In the genomic region with DNA sequence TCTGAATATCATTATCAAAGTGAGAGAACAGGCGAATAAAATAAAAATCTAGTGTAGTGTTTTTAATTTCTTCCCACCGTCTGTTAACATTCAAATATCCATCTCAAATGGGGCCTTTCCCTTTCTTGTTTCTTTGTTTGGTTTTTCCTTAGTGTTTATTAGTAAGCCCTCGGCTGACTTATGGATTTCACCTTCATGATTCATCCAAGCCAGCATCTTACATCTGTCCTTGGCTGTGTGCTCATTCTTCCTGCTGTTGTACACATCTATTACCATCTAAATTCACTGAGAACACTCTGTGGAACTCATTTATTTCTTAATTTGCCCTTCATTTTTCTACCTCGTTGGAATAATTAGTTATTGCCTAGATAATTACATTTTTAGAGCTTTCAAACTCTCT, we compare ENCODE assay signal across 24 cellular contexts.
DNase-seq lines count a peak whose midpoint lies in the region; ATAC-seq, FAIRE-seq and TF ChIP-seq lines count a peak whose summit lies in the region.
"Had no signal": no experiment of that assay in that cellular context is flagged by ENCODE, and none has a peak within 500 bp of the region (broad histone marks: within the 10 kb centered on the region; RNA-seq: fewer than 3 reads in every experiment).

No MANE protein-coding gene starts in this region.

- H2BK120ac ChIP-seq in mesenchymal stem cell (ENCODE audit: low read depth, low read length): no peak overlapping the region

- H3K4me2 ChIP-seq in mesenchymal stem cell (ENCODE audit: low read length, poor library complexity, severe bottlenecking): no peak overlapping the region
- H3K4me2 ChIP-seq: GM23338, PC-9 had no signal

- H2BK15ac ChIP-seq in mesenchymal stem cell (ENCODE audit: low read depth, poor library complexity, severe bottlenecking): no peak overlapping the region

- no peak overlapping the region for H3K23ac ChIP-seq in mesenchymal stem cell (ENCODE audit: low read length in 2 of 2)

- no peak overlapping the region for H3K4me3 Mint-ChIP-seq in activated naive CD8-positive, alpha-beta T cell treated with anti-CD3 and anti-CD28 coated beads for 36 hours
- H3K4me3 Mint-ChIP-seq: activated CD4-positive, alpha-beta memory T cell treated with anti-CD3 and anti-CD28 coated beads for 36 hours; B cell; GM23338 had no signal

- TF ChIP-seq CTCF in choroid plexus epithelial cell (conservative IDR thresholded peaks at IDR 0.05; ENCODE audit: low read depth, low read length) (no peak), gastroesophageal sphincter (IDR thresholded peaks at IDR 0.05) (no peak)

- H2AFZ ChIP-seq in mesenchymal stem cell (ENCODE audit: low read depth, low read length): no peak overlapping the region
- H2AFZ ChIP-seq: PC-9 had no signal

- no peaks in the 10 kb centered on the region for H3K36me3 Mint-ChIP-seq in activated naive CD8-positive, alpha-beta T cell treated with anti-CD3 and anti-CD28 coated beads for 36 hours
- H3K36me3 Mint-ChIP-seq: activated CD4-positive, alpha-beta memory T cell treated with anti-CD3 and anti-CD28 coated beads for 36 hours; activated naive CD4-positive, alpha-beta T cell treated with anti-CD3 and anti-CD28 coated beads, Interleukin-2, amount 50 U/mL, for 72 hours had no signal

- no peak overlapping the region for H3K4ac ChIP-seq in mesenchymal stem cell (ENCODE audit: low read depth in 1 of 2, low read length in 2 of 2)

- H3K4me1 ChIP-seq in mesenchymal stem cell (ENCODE audit: control insufficient read depth, insufficient read depth, low read depth, low read length) (no peaks in the 10 kb centered on the region), gastroesophageal sphincter (no peaks in the 10 kb centered on the region)
- H3K4me1 ChIP-seq: right atrium auricular region had no signal

- H3K27me3 Mint-ChIP-seq in activated naive CD8-positive, alpha-beta T cell treated with anti-CD3 and anti-CD28 coated beads for 36 hours: no peaks in the 10 kb centered on the region
- H3K27me3 Mint-ChIP-seq: activated CD4-positive, alpha-beta memory T cell treated with anti-CD3 and anti-CD28 coated beads for 36 hours; B cell had no signal

- H3K9me3 Mint-ChIP-seq in activated naive CD8-positive, alpha-beta T cell treated with anti-CD3 and anti-CD28 coated beads for 36 hours: peaks cover 2% of the 10 kb centered on the region
- H3K9me3 Mint-ChIP-seq: activated CD4-positive, alpha-beta memory T cell treated with anti-CD3 and anti-CD28 coated beads for 36 hours; GM23338 had no signal

- no peak overlapping the region for H2BK12ac ChIP-seq in mesenchymal stem cell (ENCODE audit: low read length in 2 of 2)

- no peak for TF ChIP-seq EP300 in gastroesophageal sphincter (IDR thresholded peaks at IDR 0.05)

- H4K91ac ChIP-seq in mesenchymal stem cell (ENCODE audit: low read length): no peak overlapping the region

- no peak overlapping the region for H3K9ac ChIP-seq in mesenchymal stem cell (ENCODE audit: low read length)

- H3K4me1 Mint-ChIP-seq in activated naive CD8-positive, alpha-beta T cell treated with anti-CD3 and anti-CD28 coated beads for 36 hours: no peaks in the 10 kb centered on the region
- H3K4me1 Mint-ChIP-seq: B cell had no signal

- no peak for FAIRE-seq in RCC 7860 (lab: Jason Lieb, UNC)
- FAIRE-seq: K562 had no signal

- peaks cover 4% of the 10 kb centered on the region for H3K9me3 ChIP-seq in mesenchymal stem cell (ENCODE audit: control insufficient read depth, low read length)
- peaks cover 0 to 16% (median 0%) of the 10 kb centered on the region in 3 donors for H3K9me3 ChIP-seq in gastroesophageal sphincter
- H3K9me3 ChIP-seq: mucosa of descending colon had no signal

- no peak for TF ChIP-seq POLR2A in gastroesophageal sphincter (IDR thresholded peaks at IDR 0.05)

- H2BK5ac ChIP-seq in mesenchymal stem cell (ENCODE audit: low read depth, low read length, poor library complexity, severe bottlenecking): no peak overlapping the region

- H3K27me3 ChIP-seq in mesenchymal stem cell (ENCODE audit: control insufficient read depth in 1 of 2, insufficient read depth in 1 of 2, low read length in 2 of 2) (no peaks in the 10 kb centered on the region), gastroesophageal sphincter (no peaks in the 10 kb centered on the region)
- H3K27me3 ChIP-seq: right atrium auricular region had no signal

- DNase-seq in EL: peak; percentile 62
- peak; percentile 14 for DNase-seq in RCC 7860 (ENCODE audit: low spot score)
- DNase-seq in choroid plexus epithelial cell (ENCODE audit: low read depth): peak; percentile 73
- DNase-seq in mesenchymal stem cell: peak; percentile 26
- DNase-seq in stimulated activated CD4-positive, alpha-beta T cell treated with anti-CD3 and anti-CD28 coated beads, Interleukin-2, amount 100 ng/mL, for 24 hours: no peak
- DNase-seq in activated naive CD8-positive, alpha-beta T cell treated with anti-CD3 and anti-CD28 coated beads for 36 hours: no peak
- DNase-seq: activated CD4-positive, alpha-beta memory T cell treated with anti-CD3 and anti-CD28 coated beads for 36 hours; activated T-cell treated with anti-CD3 and anti-CD28 coated beads, Interleukin-2, amount 50 U/mL, for 48 hours; Calu3; GF-D8; mucosa of descending colon; NCI-H1092; NCI-H2107; NCI-H526 treated with DMSO at 0.1 percent for 48 hours; PC-9 had no signal

- H3K14ac ChIP-seq in mesenchymal stem cell (ENCODE audit: low read length in 2 of 2): no peak overlapping the region

- no peaks in the 10 kb centered on the region for H3K79me1 ChIP-seq in mesenchymal stem cell (replicated peaks; ENCODE audit: low read length, poor library complexity, severe bottlenecking)

- H3K27ac ChIP-seq in mesenchymal stem cell (ENCODE audit: low read length, poor library complexity, severe bottlenecking) (no peak overlapping the region), gastroesophageal sphincter (no peak overlapping the region)
- H3K27ac ChIP-seq: HL-60, PC-9, right atrium auricular region had no signal

- H3K36me3 ChIP-seq in mesenchymal stem cell (ENCODE audit: control insufficient read depth in 1 of 2, insufficient read depth in 2 of 2, low read depth in 1 of 2, low read length in 2 of 2) (no peaks in the 10 kb centered on the region), gastroesophageal sphincter (no peaks in the 10 kb centered on the region)
- H3K36me3 ChIP-seq: right atrium auricular region had no signal

- H3K4me3 ChIP-seq in choroid plexus epithelial cell (ENCODE audit: low read depth, low read length) (no peak overlapping the region), mesenchymal stem cell (ENCODE audit: insufficient read depth in 1 of 2, low read depth in 1 of 2, low read length in 2 of 2) (no peak overlapping the region), gastroesophageal sphincter (no peak overlapping the region)
- H3K4me3 ChIP-seq: GM23338, K562, mucosa of descending colon, PC-9, right atrium auricular region had no signal

- H4K8ac ChIP-seq in mesenchymal stem cell (ENCODE audit: low read length): no peak overlapping the region

- 11% methylated on average over 1 of the region's 4 CpGs for WGBS in mesenchymal stem cell
- WGBS in gastroesophageal sphincter (ENCODE audit: low coverage in 1 of 2), 2 donors: 56 to 58% methylated on average over 4 of the region's 4 CpGs

- no peak overlapping the region for H3K27ac Mint-ChIP-seq in activated naive CD8-positive, alpha-beta T cell treated with anti-CD3 and anti-CD28 coated beads for 36 hours
- H3K27ac Mint-ChIP-seq: activated CD4-positive, alpha-beta memory T cell treated with anti-CD3 and anti-CD28 coated beads for 36 hours; activated naive CD4-positive, alpha-beta T cell treated with anti-CD3 and anti-CD28 coated beads, Interleukin-2, amount 50 U/mL, for 72 hours; B cell had no signal

- ATAC-seq in HG02759 (IDR thresholded peaks at IDR 0.05; ENCODE audit: unreplicated experiment): no peak
- ATAC-seq in gastroesophageal sphincter: no peak
- ATAC-seq: activated naive CD4-positive, alpha-beta T cell treated with anti-CD3 and anti-CD28 coated beads, Interleukin-2, amount 50 U/mL, for 72 hours; GM23338; K562; left lobe of liver; mucosa of descending colon had no signal

- H2AK5ac ChIP-seq in mesenchymal stem cell (ENCODE audit: low read length, severe bottlenecking): no peak overlapping the region

- H3K18ac ChIP-seq in mesenchymal stem cell (ENCODE audit: low read depth in 1 of 2, low read length in 2 of 2): no peak overlapping the region

Comparison
In these comparisons a context has a peak if more than half of its experiments do, and no peak if none do; other contexts are left out.
1. DNase-seq: peak in EL (single experiment), RCC 7860 (single experiment), choroid plexus epithelial cell (single experiment) and mesenchymal stem cell (single experiment); none in stimulated activated CD4-positive, alpha-beta T cell treated with anti-CD3 and anti-CD28 coated beads, Interleukin-2, amount 100 ng/mL, for 24 hours (0 of 2) and activated naive CD8-positive, alpha-beta T cell treated with anti-CD3 and anti-CD28 coated beads for 36 hours (single experiment).